Comparison of ENCODE assay signal across 25 cellular contexts in the genomic region with DNA sequence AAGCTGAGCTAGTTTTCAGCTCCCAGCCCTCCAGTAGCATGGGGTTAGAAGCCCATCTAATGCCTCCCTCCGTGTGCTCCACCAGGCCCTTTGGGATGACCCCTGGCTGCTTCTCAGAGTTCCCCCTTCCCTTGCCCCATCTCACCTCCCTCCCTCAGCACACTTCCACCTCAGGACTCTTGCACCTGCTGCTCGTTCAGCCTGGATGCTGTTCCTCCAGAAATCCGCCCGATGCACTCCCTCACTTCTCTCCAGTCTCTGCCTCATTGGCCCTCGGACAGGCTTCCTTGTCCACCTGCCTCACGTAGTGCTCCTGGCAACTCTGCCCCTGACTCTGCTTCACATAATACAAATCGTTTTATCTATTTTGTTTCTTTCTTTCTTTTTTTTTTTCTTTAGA. TPM values are rescaled to one million over a fixed set of nuclear protein-coding genes. Genes with fewer than 3 reads are reported as not detected.
DNase-seq lines count a peak whose midpoint lies in the region; ATAC-seq, FAIRE-seq and TF ChIP-seq lines count a peak whose summit lies in the region.
"Had no signal": no experiment of that assay in that cellular context is flagged by ENCODE, and none has a peak within 500 bp of the region (broad histone marks: within the 10 kb centered on the region; RNA-seq: fewer than 3 reads in every experiment).

No MANE protein-coding gene starts in this region.

- no peak for TF ChIP-seq RAD21 in HepG2 (CRISPR knock-in tag; IDR thresholded peaks at IDR 0.05)

- H3K27ac Mint-ChIP-seq in activated CD8-positive, alpha-beta T cell treated with anti-CD3 and anti-CD28 coated beads for 36 hours = peak overlapping the region; percentile 92
- peak overlapping the region; percentile 54 to 92 for H3K27ac Mint-ChIP-seq in effector memory CD8-positive, alpha-beta T cell

- H3K4me1 ChIP-seq in HepG2 (ENCODE audit: insufficient read depth, low read length) (peaks cover 24% of the 10 kb centered on the region), right lobe of liver (no peaks in the 10 kb centered on the region), prostate gland (replicated peaks) (no peaks in the 10 kb centered on the region)
- H3K4me1 ChIP-seq: adrenal gland, HAP-1, suprapubic skin had no signal

- H3K27ac ChIP-seq in HepG2 (ENCODE audit: extremely low read length, insufficient read depth, low read length) (no peak overlapping the region), right lobe of liver (no peak overlapping the region), prostate gland (no peak overlapping the region)
- H3K27ac ChIP-seq: adrenal gland, KMS-11, suprapubic skin, upper lobe of right lung had no signal

- H2AFZ ChIP-seq in HepG2 (ENCODE audit: low read length) = no peak overlapping the region

- peaks cover 7% of the 10 kb centered on the region for H3K9me3 Mint-ChIP-seq in activated CD8-positive, alpha-beta T cell treated with anti-CD3 and anti-CD28 coated beads for 36 hours
- peaks cover 0 to 2% of the 10 kb centered on the region in 2 donors for H3K9me3 Mint-ChIP-seq in effector memory CD8-positive, alpha-beta T cell

- no peak for TF ChIP-seq CTCF in HepG2 (CRISPR knock-in tag; IDR thresholded peaks at IDR 0.05)
- no peak for TF ChIP-seq CTCF in right lobe of liver (IDR thresholded peaks at IDR 0.05)
- no peak for TF ChIP-seq CTCF in activated CD8-positive, alpha-beta T cell treated with anti-CD3 and anti-CD28 coated beads for 36 hours (IDR thresholded peaks at IDR 0.05)
- TF ChIP-seq CTCF in prostate gland (IDR thresholded peaks at IDR 0.05) = no peak

- no peaks in the 10 kb centered on the region for H3K36me3 ChIP-seq in HepG2 (replicated peaks in 1 of 2; ENCODE audit: control insufficient read depth in 1 of 2, insufficient read depth in 2 of 2, low read length in 2 of 2)
- no peaks in the 10 kb centered on the region for H3K36me3 ChIP-seq in right lobe of liver
- no peaks in the 10 kb centered on the region for H3K36me3 ChIP-seq in prostate gland
- H3K36me3 ChIP-seq: adrenal gland, HAP-1, suprapubic skin, upper lobe of right lung had no signal

- H3K9me3 ChIP-seq in HepG2 (ENCODE audit: low read length) (no peaks in the 10 kb centered on the region), right lobe of liver (no peaks in the 10 kb centered on the region), prostate gland (no peaks in the 10 kb centered on the region)
- H3K9me3 ChIP-seq: adrenal gland, HAP-1, suprapubic skin, upper lobe of right lung had no signal

- BruUV-seq in HepG2 (replicated peaks; lab: Mats Ljungman, UMichigan) = no TSS peak

- no peak for ATAC-seq in HepG2
- ATAC-seq in right lobe of liver = no peak
- ATAC-seq in activated CD8-positive, alpha-beta T cell treated with anti-CD3 and anti-CD28 coated beads for 36 hours = no peak
- ATAC-seq in effector memory CD8-positive, alpha-beta T cell (replicated peaks) = no peak
- ATAC-seq: naive thymus-derived CD8-positive, alpha-beta T cell; upper lobe of right lung had no signal

- no peak overlapping the region for H3K4me2 ChIP-seq in HepG2 (ENCODE audit: low read depth, low read length)
- H3K4me2 ChIP-seq: KMS-11 had no signal

- intact Hi-C loops in HepG2 (cut with micrococcal nuclease; ENCODE audit: unreplicated experiment) = no loop called here
- intact Hi-C loops in right lobe of liver (cut with DNase I) = no loop called here
- intact Hi-C loops in activated CD8-positive, alpha-beta T cell treated with anti-CD3 and anti-CD28 coated beads for 36 hours (cut with micrococcal nuclease) = no loop called here
- intact Hi-C loops in prostate gland (cut with DNase I) = no loop called here

- TF ChIP-seq EP300 in HepG2 (IDR thresholded peaks at IDR 0.05; ENCODE audit: low read depth in 2 of 2, low read length in 2 of 2) = no peak
- no peak for TF ChIP-seq EP300 in HepG2 (CRISPR knock-in tag; IDR thresholded peaks at IDR 0.05; ENCODE audit: borderline replicate concordance)

- H3K4me3 Mint-ChIP-seq in activated CD8-positive, alpha-beta T cell treated with anti-CD3 and anti-CD28 coated beads for 36 hours = peak overlapping the region; percentile 5
- no peak overlapping the region for H3K4me3 Mint-ChIP-seq in effector memory CD8-positive, alpha-beta T cell
- H3K4me3 Mint-ChIP-seq: brain; naive thymus-derived CD8-positive, alpha-beta T cell had no signal

- WGBS in HepG2 (ENCODE audit: low lambda C conversion rate) = 55% methylated on average over 7 of the region's 7 CpGs
- 82% methylated on average over 7 of the region's 7 CpGs for WGBS in right lobe of liver (ENCODE audit: insufficient coverage, low coverage, low lambda C conversion rate, missing lambda C conversion rate)
- WGBS in prostate gland = 85% methylated on average over 7 of the region's 7 CpGs

- in situ Hi-C loops in HepG2 (cut with HindIII; ENCODE audit: extremely low pct_ligation_motif_present, low pct_unique_long_range_greater_than_20kb) = no loop called here

- H4K20me1 ChIP-seq in HepG2 (ENCODE audit: insufficient read depth, low read length) = no peaks in the 10 kb centered on the region
- H4K20me1 ChIP-seq: BLaER1 treated with 17β-estradiol and CSF1 and Interleukin-3, amounts not matched to agents 10 nM and 100 nM had no signal

- CTCF ChIA-PET in HepG2 (lab: Yijun Ruan, JAX; ENCODE audit: low intra/inter-chr PET ratio, low total read pairs) = interaction anchor here (1.3 kb wide), 1 partner anchor 14 kb away, joined by 4 read pairs; no protein-coding TSS in a partner anchor
- CTCF ChIA-PET in activated CD8-positive, alpha-beta T cell treated with anti-CD3 and anti-CD28 coated beads for 36 hours (lab: Charles Lee) = interaction anchor here (0.9 to 19.5 kb wide), 5 partner anchors 12 to 182 kb away, joined by 3 to 784 read pairs (median 405); a partner anchor contains a TSS

- no peaks in the 10 kb centered on the region for H3K79me2 ChIP-seq in HepG2 (ENCODE audit: insufficient read depth, low read length)

- H3K27me3 ChIP-seq in HepG2 (ENCODE audit: control insufficient read depth in 1 of 2, insufficient read depth in 2 of 2, low read length in 2 of 2) (peaks cover 3 to 22% of the 10 kb centered on the region in 2 experiments; a peak in 4 of 5 replicates), right lobe of liver (no peaks in the 10 kb centered on the region), prostate gland (replicated peaks; ENCODE audit: insufficient read depth) (no peaks in the 10 kb centered on the region)
- H3K27me3 ChIP-seq: adrenal gland; BLaER1 treated with 17β-estradiol and CSF1 and Interleukin-3, amounts not matched to agents 10 nM and 100 nM; suprapubic skin; upper lobe of right lung had no signal

- H3K27me3 Mint-ChIP-seq in activated CD8-positive, alpha-beta T cell treated with anti-CD3 and anti-CD28 coated beads for 36 hours = no peaks in the 10 kb centered on the region
- H3K27me3 Mint-ChIP-seq in effector memory CD8-positive, alpha-beta T cell = no peaks in the 10 kb centered on the region
- H3K27me3 Mint-ChIP-seq: naive thymus-derived CD8-positive, alpha-beta T cell had no signal

- no peak overlapping the region for H3K9ac ChIP-seq in HepG2 (ENCODE audit: insufficient read depth, low read depth, low read length)
- H3K9ac ChIP-seq: KMS-11 had no signal

- H3K4me1 Mint-ChIP-seq in activated CD8-positive, alpha-beta T cell treated with anti-CD3 and anti-CD28 coated beads for 36 hours (ENCODE audit: low read depth) = peaks cover 55% of the 10 kb centered on the region
- H3K4me1 Mint-ChIP-seq in effector memory CD8-positive, alpha-beta T cell (ENCODE audit: low read depth in 2 of 2) = peaks cover 18% of the 10 kb centered on the region in 2 donors
- H3K4me1 Mint-ChIP-seq: brain had no signal

- DNase-seq in HepG2 (ENCODE audit: low spot score) (no peak), right lobe of liver (no peak), NCI-H748 (lab: John Stamatoyannopoulos, UW; ENCODE audit: unreplicated experiment) (no peak), prostate gland (ENCODE audit: low spot score) (no peak), COLO668 (lab: John Stamatoyannopoulos, UW; ENCODE audit: unreplicated experiment) (no peak)
- DNase-seq in activated CD8-positive, alpha-beta T cell treated with anti-CD3 and anti-CD28 coated beads for 36 hours = no peak
- DNase-seq in effector memory CD8-positive, alpha-beta T cell = no peak
- DNase-seq: adrenal gland, DND-41, midbrain, NCI-H1436, NCI-H774, retina, SW 1271, upper lobe of right lung had no signal

- no peak for FAIRE-seq in HepG2 (lab: Jason Lieb, UNC)
- FAIRE-seq: islet of Langerhans, RCC 7860 had no signal

- H3K4me3 ChIP-seq in HepG2 (replicated peaks in 1 of 3; ENCODE audit: insufficient read depth in 1 of 3, low read depth in 2 of 3, low read length in 3 of 3) (no peak overlapping the region), right lobe of liver (no peak overlapping the region), prostate gland (no peak overlapping the region)
- H3K4me3 ChIP-seq: adrenal gland; BLaER1 treated with 17β-estradiol and CSF1 and Interleukin-3, amounts not matched to agents 10 nM and 100 nM; HAP-1; suprapubic skin; upper lobe of right lung had no signal

- H3K36me3 Mint-ChIP-seq in activated CD8-positive, alpha-beta T cell treated with anti-CD3 and anti-CD28 coated beads for 36 hours (ENCODE audit: low read depth) = peaks cover 11% of the 10 kb centered on the region
- peaks cover 11% of the 10 kb centered on the region for H3K36me3 Mint-ChIP-seq in effector memory CD8-positive, alpha-beta T cell (ENCODE audit: insufficient read depth)
- H3K36me3 Mint-ChIP-seq: brain; naive thymus-derived CD8-positive, alpha-beta T cell had no signal

- POLR2A ChIA-PET in HepG2 (lab: Yijun Ruan, JAX) = interaction anchor here (1.1 to 1.8 kb wide), 2 partner anchors 20 to 140 kb away, joined by 3 to 5 read pairs; no protein-coding TSS in a partner anchor
- POLR2A ChIA-PET in activated CD8-positive, alpha-beta T cell treated with anti-CD3 and anti-CD28 coated beads for 36 hours (lab: Charles Lee) = interaction anchor here (0.5 to 10.1 kb wide), 10 partner anchors 8 to 178 kb away, joined by 3 to 158 read pairs (median 4); a partner anchor contains a TSS

- TF ChIP-seq POLR2A in HepG2 (IDR thresholded peaks at IDR 0.05; ENCODE audit: insufficient read depth in 1 of 2, low read depth in 2 of 2, low read length in 2 of 2) = no peak
- no peak for TF ChIP-seq POLR2A in right lobe of liver (IDR thresholded peaks at IDR 0.05)
- no peak for TF ChIP-seq POLR2A in prostate gland (IDR thresholded peaks at IDR 0.05)

RNA-seq across cellular contexts. Expression of a gene that starts 26.8 kb away (rescaled TPM):
- total RNA-seq in HepG2 (2016; rRNA removed; fragmentation: Illumina TruSeq; extraction: Trizol) (not detected in 2 replicates), right lobe of liver (10 to 100 TPM in 2 of 6 experiments, 1 to 10 TPM in 4; 6.6 to 15.6 (median 9.6) TPM), prostate gland (10 to 100 TPM in 1 of 2 donors, 1 to 10 TPM in 1; 3.4 to 17.9 TPM)
- total RNA-seq in HepG2 (2016; cell fraction: cytosol; rRNA removed; fragmentation: Illumina TruSeq; extraction: Trizol; ENCODE audit: low read depth) = not detected in 2 replicates
- total RNA-seq in HepG2 (2016; cell fraction: insoluble cytoplasmic fraction; rRNA removed; fragmentation: Illumina TruSeq; extraction: Trizol) = not detected in 2 replicates
- not detected in 2 replicates for total RNA-seq in HepG2 (2016; cell fraction: membrane; rRNA removed; fragmentation: Illumina TruSeq; extraction: Trizol)
- not detected in 2 replicates for total RNA-seq in HepG2 (2016; cell fraction: nucleus; rRNA removed; fragmentation: Illumina TruSeq; extraction: Trizol)
- 0.03 TPM in 1 of 2 replicates, not detected in the other for polyA plus RNA-seq in HepG2 (2011; rRNA removed)
- not detected in 2 replicates for polyA plus RNA-seq in HepG2 (2011; cell fraction: cytosol; rRNA removed)
- polyA plus RNA-seq in HepG2 (2011; cell fraction: nucleus; rRNA removed) = 0.13 and 0.17 TPM in 2 replicates
- polyA plus RNA-seq in HepG2 (2012) = not detected in 2 replicates
- polyA plus RNA-seq in HepG2 (2016; cell fraction: cytosol; fragmentation: Illumina TruSeq; extraction: Trizol; ENCODE audit: low read depth) = not detected in 2 replicates
- not detected in 2 replicates for polyA plus RNA-seq in HepG2 (2016; cell fraction: insoluble cytoplasmic fraction; fragmentation: Illumina TruSeq; extraction: Trizol; ENCODE audit: low read depth)
- polyA plus RNA-seq in HepG2 (2016; cell fraction: membrane; fragmentation: Illumina TruSeq; extraction: Trizol; ENCODE audit: low read depth) = not detected in 2 replicates
- not detected in 2 replicates for polyA plus RNA-seq in HepG2 (2016; cell fraction: nucleus; fragmentation: Illumina TruSeq; extraction: Trizol; ENCODE audit: insufficient read depth, low read depth)
- not detected in 2 replicates for polyA minus RNA-seq in HepG2 (2011; rRNA and poly(A)+ RNA removed; ENCODE audit: low replicate concordance)
- polyA minus RNA-seq in HepG2 (2011; cell fraction: cytosol; rRNA and poly(A)+ RNA removed) = not detected in 2 replicates
- 0.25 TPM in 1 of 2 replicates, not detected in the other for polyA minus RNA-seq in HepG2 (2011; cell fraction: nucleus; rRNA and poly(A)+ RNA removed)
- 1 to 10 TPM; 1.4 to 1.6 TPM for total RNA-seq in activated CD8-positive, alpha-beta T cell treated with anti-CD3 and anti-CD28 coated beads for 36 hours
- total RNA-seq: glomerular endothelial cell had no signal
- polyA plus RNA-seq: AG04450 had no signal

RNA-seq across cellular contexts. Expression of a gene that starts 46.2 kb away (rescaled TPM):
- total RNA-seq in HepG2 (2016; rRNA removed; fragmentation: Illumina TruSeq; extraction: Trizol) = 115 and 144 TPM in 2 replicates
- total RNA-seq in HepG2 (2016; cell fraction: cytosol; rRNA removed; fragmentation: Illumina TruSeq; extraction: Trizol; ENCODE audit: low read depth) = 53.5 and 64.3 TPM in 2 replicates
- 99.7 and 146 TPM in 2 replicates for total RNA-seq in HepG2 (2016; cell fraction: insoluble cytoplasmic fraction; rRNA removed; fragmentation: Illumina TruSeq; extraction: Trizol)
- 112 and 127 TPM in 2 replicates for total RNA-seq in HepG2 (2016; cell fraction: membrane; rRNA removed; fragmentation: Illumina TruSeq; extraction: Trizol)
- total RNA-seq in HepG2 (2016; cell fraction: nucleus; rRNA removed; fragmentation: Illumina TruSeq; extraction: Trizol) = 129 and 139 TPM in 2 replicates
- 86.2 and 96.1 TPM in 2 replicates for polyA plus RNA-seq in HepG2 (2011; rRNA removed)
- polyA plus RNA-seq in HepG2 (2011; cell fraction: cytosol; rRNA removed) = 84.5 and 90.6 TPM in 2 replicates
- 168 and 184 TPM in 2 replicates for polyA plus RNA-seq in HepG2 (2011; cell fraction: nucleus; rRNA removed)
- polyA plus RNA-seq in HepG2 (2012) = 90.8 and 127 TPM in 2 replicates
- polyA plus RNA-seq in HepG2 (2016; cell fraction: cytosol; fragmentation: Illumina TruSeq; extraction: Trizol; ENCODE audit: low read depth) = 50.6 and 64.6 TPM in 2 replicates
- 92.2 and 107 TPM in 2 replicates for polyA plus RNA-seq in HepG2 (2016; cell fraction: insoluble cytoplasmic fraction; fragmentation: Illumina TruSeq; extraction: Trizol; ENCODE audit: low read depth)
- polyA plus RNA-seq in HepG2 (2016; cell fraction: membrane; fragmentation: Illumina TruSeq; extraction: Trizol; ENCODE audit: low read depth) = 86.2 and 95.7 TPM in 2 replicates
- 185 and 196 TPM in 2 replicates for polyA plus RNA-seq in HepG2 (2016; cell fraction: nucleus; fragmentation: Illumina TruSeq; extraction: Trizol; ENCODE audit: insufficient read depth, low read depth)
- 134 and 163 TPM in 2 replicates for polyA minus RNA-seq in HepG2 (2011; rRNA and poly(A)+ RNA removed; ENCODE audit: low replicate concordance)
- 32.2 and 36.3 TPM in 2 replicates for polyA minus RNA-seq in HepG2 (2011; cell fraction: cytosol; rRNA and poly(A)+ RNA removed)
- polyA minus RNA-seq in HepG2 (2011; cell fraction: nucleus; rRNA and poly(A)+ RNA removed) = 109 and 138 TPM in 2 replicates
- 10 to 100 TPM; 56.3 to 73.7 (median 63.3) TPM for total RNA-seq in right lobe of liver
- 100 to 1,000 TPM in 1 of 2 experiments, 10 to 100 TPM in 1; 96.5 to 100 TPM for total RNA-seq in activated CD8-positive, alpha-beta T cell treated with anti-CD3 and anti-CD28 coated beads for 36 hours
- total RNA-seq in prostate gland = 100 to 1,000 TPM; 269 to 367 TPM
